31 cellular contexts compared by ENCODE assay signal in genomic region chr15:56149071-56149470, GRCh38.
DNase-seq lines count a peak whose midpoint lies in the region; ATAC-seq and TF ChIP-seq lines count a peak whose summit lies in the region.
"Had no signal": no experiment of that assay in that cellular context is flagged by ENCODE, and none has a peak within 500 bp of the region (broad histone marks: within the 10 kb centered on the region; RNA-seq: fewer than 3 reads in every experiment).

No MANE protein-coding gene starts in this region.

- no peaks in the 10 kb centered on the region for H3K9me3 ChIP-seq in adrenal gland (replicated peaks in 1 of 3)
- H3K9me3 ChIP-seq: colonic mucosa, esophagus muscularis mucosa had no signal

- H3K9me3 Mint-ChIP-seq in activated naive CD4-positive, alpha-beta T cell treated with anti-CD3 and anti-CD28 coated beads, Interleukin-2, amount 10 ng/mL, durations not matched to agents 7 days and 5 days, result peaks cover 35% of the 10 kb centered on the region
- H3K9me3 Mint-ChIP-seq in activated naive CD4-positive, alpha-beta T cell treated with anti-CD3 and anti-CD28 coated beads, Interleukin-2, amount 50 U/mL, for 72 hours, result peaks cover 14 to 24% of the 10 kb centered on the region in 2 donors
- peaks cover 8% of the 10 kb centered on the region for H3K9me3 Mint-ChIP-seq in glutamatergic neuron (ENCODE audit: unreplicated experiment)
- H3K9me3 Mint-ChIP-seq: effector memory CD8-positive, alpha-beta T cell had no signal

- H3K4me3 ChIP-seq in adrenal gland (no peak overlapping the region), fibroblast of pulmonary artery (replicated peaks; ENCODE audit: low read depth, low read length) (no peak overlapping the region)
- H3K4me3 ChIP-seq: colonic mucosa, esophagus muscularis mucosa, lung, neural progenitor cell had no signal

- TF ChIP-seq CTCF in adrenal gland (IDR thresholded peaks at IDR 0.05), result no peak
- no peak for TF ChIP-seq CTCF in fibroblast of pulmonary artery (IDR thresholded peaks at IDR 0.05; ENCODE audit: low read length, missing control alignments)
- no peak for TF ChIP-seq CTCF in glutamatergic neuron (IDR thresholded peaks at IDR 0.05; ENCODE audit: partially characterized antibody, unreplicated experiment)

- no peak for TF ChIP-seq POLR2A in adrenal gland (IDR thresholded peaks at IDR 0.05)

- H3K4me3 Mint-ChIP-seq in activated naive CD4-positive, alpha-beta T cell treated with anti-CD3 and anti-CD28 coated beads, Interleukin-2, amount 10 ng/mL, durations not matched to agents 7 days and 5 days, result no peak overlapping the region
- no peak overlapping the region for H3K4me3 Mint-ChIP-seq in glutamatergic neuron (ENCODE audit: unreplicated experiment)
- H3K4me3 Mint-ChIP-seq: activated naive CD8-positive, alpha-beta T cell treated with anti-CD3 and anti-CD28 coated beads, Interleukin-2, amount 10 ng/mL, durations not matched to agents 7 days and 5 days; activated T-helper 17 cell treated with anti-CD3 and anti-CD28 coated beads, Interleukin-2, amount 50 U/mL, for 72 hours; B cell; effector memory CD8-positive, alpha-beta T cell; neural progenitor cell; WTC11 had no signal

- intact Hi-C loops in adrenal gland (cut with DNase I), result no loop called here

- 84 to 94% (median 90%) methylated on average over 3 of the region's 3 CpGs for WGBS in adrenal gland, 4 donors

- H3K36me3 Mint-ChIP-seq in activated naive CD4-positive, alpha-beta T cell treated with anti-CD3 and anti-CD28 coated beads, Interleukin-2, amount 10 ng/mL, durations not matched to agents 7 days and 5 days, result peaks cover 45% of the 10 kb centered on the region
- H3K36me3 Mint-ChIP-seq in activated naive CD4-positive, alpha-beta T cell treated with anti-CD3 and anti-CD28 coated beads, Interleukin-2, amount 50 U/mL, for 72 hours, result peaks cover 43 to 51% of the 10 kb centered on the region in 2 donors
- peaks cover 20% of the 10 kb centered on the region for H3K36me3 Mint-ChIP-seq in glutamatergic neuron (ENCODE audit: unreplicated experiment)

- peaks cover 5% of the 10 kb centered on the region for H3K4me1 Mint-ChIP-seq in activated naive CD4-positive, alpha-beta T cell treated with anti-CD3 and anti-CD28 coated beads, Interleukin-2, amount 10 ng/mL, durations not matched to agents 7 days and 5 days
- peaks cover 2% of the 10 kb centered on the region for H3K4me1 Mint-ChIP-seq in glutamatergic neuron (ENCODE audit: low read depth, unreplicated experiment)
- H3K4me1 Mint-ChIP-seq: neural progenitor cell had no signal

- H3K36me3 ChIP-seq in adrenal gland (replicated peaks in 1 of 2), result no peaks in the 10 kb centered on the region
- H3K36me3 ChIP-seq: colonic mucosa, esophagus muscularis mucosa, neural progenitor cell had no signal

- H3K4me1 ChIP-seq in adrenal gland (replicated peaks in 1 of 2), result peaks cover 39 to 56% of the 10 kb centered on the region in 2 donors
- H3K4me1 ChIP-seq: colonic mucosa, neural progenitor cell had no signal

- H3K27ac ChIP-seq in adrenal gland, result peak overlapping the region; percentile 42 to 93 (median 79)
- H3K27ac ChIP-seq: colonic mucosa, esophagus muscularis mucosa, neural progenitor cell had no signal

- H3K27ac Mint-ChIP-seq in activated naive CD4-positive, alpha-beta T cell treated with anti-CD3 and anti-CD28 coated beads, Interleukin-2, amount 10 ng/mL, durations not matched to agents 7 days and 5 days, result peak overlapping the region; percentile 5
- H3K27ac Mint-ChIP-seq in activated naive CD4-positive, alpha-beta T cell treated with anti-CD3 and anti-CD28 coated beads, Interleukin-2, amount 50 U/mL, for 72 hours, result no peak overlapping the region
- H3K27ac Mint-ChIP-seq in glutamatergic neuron (ENCODE audit: unreplicated experiment), result no peak overlapping the region
- H3K27ac Mint-ChIP-seq: activated naive CD8-positive, alpha-beta T cell treated with anti-CD3 and anti-CD28 coated beads, Interleukin-2, amount 10 ng/mL, durations not matched to agents 7 days and 5 days; activated T-helper 17 cell treated with anti-CD3 and anti-CD28 coated beads, Interleukin-2, amount 50 U/mL, for 72 hours; B cell; effector memory CD8-positive, alpha-beta T cell; neural progenitor cell; progenitor cell of endocrine pancreas had no signal

- no peak for ATAC-seq in activated naive CD4-positive, alpha-beta T cell treated with anti-CD3 and anti-CD28 coated beads, Interleukin-2, amount 50 U/mL, for 72 hours
- ATAC-seq in HG03135 (IDR thresholded peaks at IDR 0.05; ENCODE audit: unreplicated experiment) (no peak), HG02798 (IDR thresholded peaks at IDR 0.05; ENCODE audit: poor library complexity, unreplicated experiment) (no peak), GM19452 (IDR thresholded peaks at IDR 0.05; ENCODE audit: unreplicated experiment) (no peak)
- ATAC-seq: activated T-helper 17 cell treated with anti-CD3 and anti-CD28 coated beads, Interleukin-2, amount 50 U/mL, for 72 hours; effector memory CD8-positive, alpha-beta T cell; Right ventricle myocardium inferior had no signal

- no peak for DNase-seq in activated naive CD4-positive, alpha-beta T cell treated with anti-CD3 and anti-CD28 coated beads, Interleukin-2, amount 10 ng/mL, durations not matched to agents 7 days and 5 days
- no peak for DNase-seq in activated naive CD4-positive, alpha-beta T cell treated with anti-CD3 and anti-CD28 coated beads, Interleukin-2, amount 50 U/mL, for 72 hours (ENCODE audit: low spot score in 2 of 2)
- DNase-seq in adrenal gland, result no peak
- peak; percentile 40 for DNase-seq in fibroblast of pulmonary artery (ENCODE audit: low read depth)
- no peak for DNase-seq in glutamatergic neuron
- DNase-seq: 8988T; activated CD4-positive, alpha-beta T cell treated with anti-CD3 and anti-CD28 coated beads, Interleukin-2, amount 50 U/mL, for 4 hours; activated naive CD8-positive, alpha-beta T cell treated with anti-CD3 and anti-CD28 coated beads, Interleukin-2, amount 10 ng/mL, durations not matched to agents 7 days and 5 days; colonic mucosa; DMS153; effector memory CD8-positive, alpha-beta T cell; GF-D8; H7; head of caudate nucleus; NCI-H1105 treated with DMSO at 0.1 percent for 48 hours; NCI-H2029 treated with DMSO at 0.1 percent for 48 hours; NCI-H2227 treated with DMSO at 0.1 percent for 48 hours; stimulated activated CD8-positive, alpha-beta memory T cell treated with anti-CD3 and anti-CD28 coated beads, Interleukin-4, amount 100 ng/mL, for 48 hours; T-helper 9 cell; trophoblast cell had no signal

- H3K27me3 Mint-ChIP-seq in activated naive CD4-positive, alpha-beta T cell treated with anti-CD3 and anti-CD28 coated beads, Interleukin-2, amount 10 ng/mL, durations not matched to agents 7 days and 5 days, result no peaks in the 10 kb centered on the region
- H3K27me3 Mint-ChIP-seq in glutamatergic neuron (ENCODE audit: unreplicated experiment), result peaks cover 2% of the 10 kb centered on the region
- H3K27me3 Mint-ChIP-seq: activated naive CD8-positive, alpha-beta T cell treated with anti-CD3 and anti-CD28 coated beads, Interleukin-2, amount 10 ng/mL, durations not matched to agents 7 days and 5 days; activated T-helper 17 cell treated with anti-CD3 and anti-CD28 coated beads, Interleukin-2, amount 50 U/mL, for 72 hours; B cell; effector memory CD8-positive, alpha-beta T cell; progenitor cell of endocrine pancreas had no signal

- H3K27me3 ChIP-seq in adrenal gland, result no peaks in the 10 kb centered on the region
- H3K27me3 ChIP-seq: colonic mucosa, esophagus muscularis mucosa, neural progenitor cell had no signal

- CTCF ChIA-PET in activated naive CD4-positive, alpha-beta T cell treated with anti-CD3 and anti-CD28 coated beads, Interleukin-2, amount 10 ng/mL, durations not matched to agents 7 days and 5 days (lab: Charles Lee), result no interaction called here
